ENCODE assay signal across 14 cellular contexts in the genomic region with DNA sequence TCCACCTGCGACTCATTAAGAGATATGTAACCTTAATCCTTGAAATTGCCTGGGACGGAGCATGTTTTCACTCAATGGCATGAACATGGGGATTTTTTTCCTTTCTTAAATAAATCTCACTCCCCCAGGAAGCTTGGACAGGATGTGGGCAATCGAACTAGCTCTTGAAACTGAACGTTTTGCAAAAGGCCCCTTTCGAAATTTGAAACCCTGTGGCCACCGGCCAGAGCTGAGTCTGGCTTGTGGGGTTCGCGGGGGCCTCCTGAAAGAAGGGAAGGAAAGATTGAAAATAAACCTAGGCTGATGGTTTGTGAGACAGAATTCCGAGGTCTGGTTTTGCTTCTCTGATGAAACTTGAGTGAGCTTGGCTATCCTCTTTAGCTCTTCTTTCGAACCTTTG.
DNase-seq lines count a peak whose midpoint lies in the region; ATAC-seq and TF ChIP-seq lines count a peak whose summit lies in the region.
"Had no signal": no experiment of that assay in that cellular context is flagged by ENCODE, and none has a peak within 500 bp of the region (broad histone marks: within the 10 kb centered on the region; RNA-seq: fewer than 3 reads in every experiment).

No MANE protein-coding gene starts in this region.

- H3K9me3 ChIP-seq in CD8-positive, alpha-beta T cell (ENCODE audit: low read length) = no peaks in the 10 kb centered on the region
- H3K9me3 ChIP-seq: vagina had no signal

- H3K4me3 Mint-ChIP-seq in nephron = peak overlapping the region; percentile 34 to 52 (median 47)
- H3K4me3 Mint-ChIP-seq in CD8-positive, alpha-beta T cell = no peak overlapping the region
- H3K4me3 Mint-ChIP-seq in activated CD8-positive, alpha-beta memory T cell treated with anti-CD3 and anti-CD28 coated beads, Interleukin-2, amount 10 ng/mL, durations not matched to agents 7 days and 5 days = no peak overlapping the region

- no peaks in the 10 kb centered on the region for H3K27me3 ChIP-seq in CD8-positive, alpha-beta T cell (ENCODE audit: insufficient read depth, low read length)
- H3K27me3 ChIP-seq: vagina had no signal

- TF ChIP-seq CTCF in AG10803 (conservative IDR thresholded peaks at IDR 0.05; ENCODE audit: low read length) = no peak
- TF ChIP-seq CTCF in nephron (IDR thresholded peaks at IDR 0.05; ENCODE audit: unreplicated experiment in 3 of 3) = no peak
- TF ChIP-seq CTCF in CD8-positive, alpha-beta T cell (IDR thresholded peaks at IDR 0.05) = no peak

- peaks cover 40% of the 10 kb centered on the region for H3K4me1 Mint-ChIP-seq in nephron
- no peaks in the 10 kb centered on the region for H3K4me1 Mint-ChIP-seq in CD8-positive, alpha-beta T cell (ENCODE audit: low read depth)
- H3K4me1 Mint-ChIP-seq in activated CD8-positive, alpha-beta memory T cell treated with anti-CD3 and anti-CD28 coated beads, Interleukin-2, amount 10 ng/mL, durations not matched to agents 7 days and 5 days = peaks cover 6% of the 10 kb centered on the region

- H3K36me3 Mint-ChIP-seq in nephron (ENCODE audit: low read depth) = no peaks in the 10 kb centered on the region
- H3K36me3 Mint-ChIP-seq in CD8-positive, alpha-beta T cell = no peaks in the 10 kb centered on the region
- H3K36me3 Mint-ChIP-seq in activated CD8-positive, alpha-beta memory T cell treated with anti-CD3 and anti-CD28 coated beads, Interleukin-2, amount 10 ng/mL, durations not matched to agents 7 days and 5 days = no peaks in the 10 kb centered on the region

- CTCF ChIA-PET in CD8-positive, alpha-beta T cell (lab: Charles Lee) = interaction anchor here (0.6 kb wide), 1 partner anchor 583 kb away, joined by 3 read pairs; no protein-coding TSS in a partner anchor
- CTCF ChIA-PET in activated CD8-positive, alpha-beta memory T cell treated with anti-CD3 and anti-CD28 coated beads, Interleukin-2, amount 10 ng/mL, durations not matched to agents 7 days and 5 days (lab: Charles Lee) = no interaction called here

- in situ Hi-C loops in KBM-7 (cut with MboI; ENCODE audit: low pct_unique_long_range_greater_than_20kb, low sequenced_read_pairs) = no loop called here

- peak overlapping the region; percentile 9 for H3K27ac ChIP-seq in caudate nucleus (ENCODE audit: low read depth, low read length)
- no peak overlapping the region for H3K27ac ChIP-seq in CD8-positive, alpha-beta T cell (ENCODE audit: low read depth, low read length)

- H3K27me3 Mint-ChIP-seq in nephron (ENCODE audit: low read depth) = peaks cover 4% of the 10 kb centered on the region
- peaks cover 40% of the 10 kb centered on the region for H3K27me3 Mint-ChIP-seq in CD8-positive, alpha-beta T cell (ENCODE audit: low read depth)
- H3K27me3 Mint-ChIP-seq in activated CD8-positive, alpha-beta memory T cell treated with anti-CD3 and anti-CD28 coated beads, Interleukin-2, amount 10 ng/mL, durations not matched to agents 7 days and 5 days = peaks cover 16% of the 10 kb centered on the region

- POLR2A ChIA-PET in CD8-positive, alpha-beta T cell (lab: Charles Lee) = no interaction called here

- peak; percentile 74 for DNase-seq in AG10803 (ENCODE audit: low read depth)
- peak; percentile 7 for DNase-seq in KBM-7
- DNase-seq in caudate nucleus (lab: John Stamatoyannopoulos, UW) = no peak
- DNase-seq in CD8-positive, alpha-beta T cell = no peak
- no peak for DNase-seq in activated CD8-positive, alpha-beta memory T cell treated with anti-CD3 and anti-CD28 coated beads, Interleukin-2, amount 10 ng/mL, durations not matched to agents 7 days and 5 days
- DNase-seq: activated CD4-positive, alpha-beta T cell treated with anti-CD3 and anti-CD28 coated beads for 1 hour; activated T-cell treated with anti-CD3 and anti-CD28 coated beads, Interleukin-2, amount 50 U/mL, for 48 hours; DND-41; NCI-H2081; stimulated activated CD4-positive, alpha-beta T cell treated with anti-CD3 and anti-CD28 coated beads, Interleukin-1b, Interleukin-23, amount 100 ng/mL, for 48 hours had no signal

- H3K27ac Mint-ChIP-seq in nephron = peak overlapping the region; percentile 96 to 100 (median 98)
- H3K27ac Mint-ChIP-seq in CD8-positive, alpha-beta T cell = no peak overlapping the region
- H3K27ac Mint-ChIP-seq in activated CD8-positive, alpha-beta memory T cell treated with anti-CD3 and anti-CD28 coated beads, Interleukin-2, amount 10 ng/mL, durations not matched to agents 7 days and 5 days = no peak overlapping the region

- H3K4me1 ChIP-seq in CD8-positive, alpha-beta T cell (ENCODE audit: insufficient read depth, low read length) = no peaks in the 10 kb centered on the region

- intact Hi-C loops in CD8-positive, alpha-beta T cell (cut with DNase I, micrococcal nuclease) = no loop called here

- ATAC-seq in CD8-positive, alpha-beta T cell = no peak
- ATAC-seq in activated CD8-positive, alpha-beta memory T cell treated with anti-CD3 and anti-CD28 coated beads, Interleukin-2, amount 10 ng/mL, durations not matched to agents 7 days and 5 days = no peak
- no peak for ATAC-seq in HG02852 (IDR thresholded peaks at IDR 0.05; ENCODE audit: unreplicated experiment)
- ATAC-seq in activated CD4-positive, CD25-positive, alpha-beta regulatory T cell treated with anti-CD3 and anti-CD28 coated beads, Interleukin-2, amount 50 U/mL, for 24 hours = no peak

- no peak overlapping the region for H3K4me3 ChIP-seq in AG10803 (ENCODE audit: low read length)
- no peak overlapping the region for H3K4me3 ChIP-seq in CD8-positive, alpha-beta T cell (ENCODE audit: low read depth, low read length)
- H3K4me3 ChIP-seq: vagina had no signal

- peaks cover 4% of the 10 kb centered on the region for H3K9me3 Mint-ChIP-seq in nephron
- H3K9me3 Mint-ChIP-seq in CD8-positive, alpha-beta T cell = no peaks in the 10 kb centered on the region
- no peaks in the 10 kb centered on the region for H3K9me3 Mint-ChIP-seq in activated CD8-positive, alpha-beta memory T cell treated with anti-CD3 and anti-CD28 coated beads, Interleukin-2, amount 10 ng/mL, durations not matched to agents 7 days and 5 days (ENCODE audit: low read depth)

- H3K36me3 ChIP-seq in CD8-positive, alpha-beta T cell (ENCODE audit: insufficient read depth, low read length) = no peaks in the 10 kb centered on the region
- H3K36me3 ChIP-seq: vagina had no signal

Comparison
In these comparisons a context has a peak if more than half of its experiments do, and no peak if none do; other contexts are left out.
1. DNase-seq: peak in AG10803 (single experiment) and KBM-7 (single experiment); none in caudate nucleus (0 of 61), CD8-positive, alpha-beta T cell (0 of 7) and activated CD8-positive, alpha-beta memory T cell treated with anti-CD3 and anti-CD28 coated beads, Interleukin-2, amount 10 ng/mL, durations not matched to agents 7 days and 5 days (single experiment).
2. H3K27ac Mint-ChIP-seq: peak in nephron (3 of 3); none in CD8-positive, alpha-beta T cell (single experiment) and activated CD8-positive, alpha-beta memory T cell treated with anti-CD3 and anti-CD28 coated beads, Interleukin-2, amount 10 ng/mL, durations not matched to agents 7 days and 5 days (single experiment).
3. H3K4me3 Mint-ChIP-seq: peak in nephron (3 of 3); none in CD8-positive, alpha-beta T cell (single experiment) and activated CD8-positive, alpha-beta memory T cell treated with anti-CD3 and anti-CD28 coated beads, Interleukin-2, amount 10 ng/mL, durations not matched to agents 7 days and 5 days (single experiment).